ENCODE assay signal across 3 cellular contexts in the genomic region with DNA sequence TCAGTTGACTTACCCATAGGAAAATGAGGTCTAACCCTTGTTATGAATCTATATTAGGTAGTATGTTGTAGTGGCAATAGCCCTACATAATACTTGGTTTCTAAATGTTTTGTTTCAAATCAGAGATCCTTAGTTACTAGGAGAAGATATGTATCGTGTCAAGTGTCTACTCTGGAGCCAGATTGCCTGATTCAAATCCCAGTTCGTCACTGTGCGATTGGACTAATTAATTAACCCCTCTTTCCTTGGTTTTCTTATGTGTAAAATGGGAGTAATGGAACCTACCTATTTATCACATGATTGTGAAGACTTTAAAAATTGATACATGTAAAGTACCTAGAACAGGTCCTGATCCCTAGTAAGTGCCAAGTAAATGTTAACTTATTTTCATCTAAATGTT.
TF ChIP-seq lines count a peak whose summit lies in the region.

No MANE protein-coding gene starts in this region.

TF ChIP-seq in GM23338, 12 proteins besides CTCF, POLR2A, EP300 and RAD21 (continues in another document):
- TF ChIP-seq ZNF331 (CRISPR knock-in tag; IDR thresholded peaks at IDR 0.05; ENCODE audit: low read depth) (no peak), JUNB (IDR thresholded peaks at IDR 0.05; ENCODE audit: unreplicated experiment) (no peak), CREB1 (CRISPR knock-in tag; IDR thresholded peaks at IDR 0.05; ENCODE audit: low read depth) (no peak), EZH2phosphoT487 (IDR thresholded peaks at IDR 0.05; ENCODE audit: unreplicated experiment) (no peak), ZNF114 (CRISPR knock-in tag; IDR thresholded peaks at IDR 0.05) (no peak), STAT1 (IDR thresholded peaks at IDR 0.05; ENCODE audit: unreplicated experiment) (no peak), NANOG (IDR thresholded peaks at IDR 0.05; ENCODE audit: borderline replicate concordance) (no peak)
- TF ChIP-seq, protein P1, sequence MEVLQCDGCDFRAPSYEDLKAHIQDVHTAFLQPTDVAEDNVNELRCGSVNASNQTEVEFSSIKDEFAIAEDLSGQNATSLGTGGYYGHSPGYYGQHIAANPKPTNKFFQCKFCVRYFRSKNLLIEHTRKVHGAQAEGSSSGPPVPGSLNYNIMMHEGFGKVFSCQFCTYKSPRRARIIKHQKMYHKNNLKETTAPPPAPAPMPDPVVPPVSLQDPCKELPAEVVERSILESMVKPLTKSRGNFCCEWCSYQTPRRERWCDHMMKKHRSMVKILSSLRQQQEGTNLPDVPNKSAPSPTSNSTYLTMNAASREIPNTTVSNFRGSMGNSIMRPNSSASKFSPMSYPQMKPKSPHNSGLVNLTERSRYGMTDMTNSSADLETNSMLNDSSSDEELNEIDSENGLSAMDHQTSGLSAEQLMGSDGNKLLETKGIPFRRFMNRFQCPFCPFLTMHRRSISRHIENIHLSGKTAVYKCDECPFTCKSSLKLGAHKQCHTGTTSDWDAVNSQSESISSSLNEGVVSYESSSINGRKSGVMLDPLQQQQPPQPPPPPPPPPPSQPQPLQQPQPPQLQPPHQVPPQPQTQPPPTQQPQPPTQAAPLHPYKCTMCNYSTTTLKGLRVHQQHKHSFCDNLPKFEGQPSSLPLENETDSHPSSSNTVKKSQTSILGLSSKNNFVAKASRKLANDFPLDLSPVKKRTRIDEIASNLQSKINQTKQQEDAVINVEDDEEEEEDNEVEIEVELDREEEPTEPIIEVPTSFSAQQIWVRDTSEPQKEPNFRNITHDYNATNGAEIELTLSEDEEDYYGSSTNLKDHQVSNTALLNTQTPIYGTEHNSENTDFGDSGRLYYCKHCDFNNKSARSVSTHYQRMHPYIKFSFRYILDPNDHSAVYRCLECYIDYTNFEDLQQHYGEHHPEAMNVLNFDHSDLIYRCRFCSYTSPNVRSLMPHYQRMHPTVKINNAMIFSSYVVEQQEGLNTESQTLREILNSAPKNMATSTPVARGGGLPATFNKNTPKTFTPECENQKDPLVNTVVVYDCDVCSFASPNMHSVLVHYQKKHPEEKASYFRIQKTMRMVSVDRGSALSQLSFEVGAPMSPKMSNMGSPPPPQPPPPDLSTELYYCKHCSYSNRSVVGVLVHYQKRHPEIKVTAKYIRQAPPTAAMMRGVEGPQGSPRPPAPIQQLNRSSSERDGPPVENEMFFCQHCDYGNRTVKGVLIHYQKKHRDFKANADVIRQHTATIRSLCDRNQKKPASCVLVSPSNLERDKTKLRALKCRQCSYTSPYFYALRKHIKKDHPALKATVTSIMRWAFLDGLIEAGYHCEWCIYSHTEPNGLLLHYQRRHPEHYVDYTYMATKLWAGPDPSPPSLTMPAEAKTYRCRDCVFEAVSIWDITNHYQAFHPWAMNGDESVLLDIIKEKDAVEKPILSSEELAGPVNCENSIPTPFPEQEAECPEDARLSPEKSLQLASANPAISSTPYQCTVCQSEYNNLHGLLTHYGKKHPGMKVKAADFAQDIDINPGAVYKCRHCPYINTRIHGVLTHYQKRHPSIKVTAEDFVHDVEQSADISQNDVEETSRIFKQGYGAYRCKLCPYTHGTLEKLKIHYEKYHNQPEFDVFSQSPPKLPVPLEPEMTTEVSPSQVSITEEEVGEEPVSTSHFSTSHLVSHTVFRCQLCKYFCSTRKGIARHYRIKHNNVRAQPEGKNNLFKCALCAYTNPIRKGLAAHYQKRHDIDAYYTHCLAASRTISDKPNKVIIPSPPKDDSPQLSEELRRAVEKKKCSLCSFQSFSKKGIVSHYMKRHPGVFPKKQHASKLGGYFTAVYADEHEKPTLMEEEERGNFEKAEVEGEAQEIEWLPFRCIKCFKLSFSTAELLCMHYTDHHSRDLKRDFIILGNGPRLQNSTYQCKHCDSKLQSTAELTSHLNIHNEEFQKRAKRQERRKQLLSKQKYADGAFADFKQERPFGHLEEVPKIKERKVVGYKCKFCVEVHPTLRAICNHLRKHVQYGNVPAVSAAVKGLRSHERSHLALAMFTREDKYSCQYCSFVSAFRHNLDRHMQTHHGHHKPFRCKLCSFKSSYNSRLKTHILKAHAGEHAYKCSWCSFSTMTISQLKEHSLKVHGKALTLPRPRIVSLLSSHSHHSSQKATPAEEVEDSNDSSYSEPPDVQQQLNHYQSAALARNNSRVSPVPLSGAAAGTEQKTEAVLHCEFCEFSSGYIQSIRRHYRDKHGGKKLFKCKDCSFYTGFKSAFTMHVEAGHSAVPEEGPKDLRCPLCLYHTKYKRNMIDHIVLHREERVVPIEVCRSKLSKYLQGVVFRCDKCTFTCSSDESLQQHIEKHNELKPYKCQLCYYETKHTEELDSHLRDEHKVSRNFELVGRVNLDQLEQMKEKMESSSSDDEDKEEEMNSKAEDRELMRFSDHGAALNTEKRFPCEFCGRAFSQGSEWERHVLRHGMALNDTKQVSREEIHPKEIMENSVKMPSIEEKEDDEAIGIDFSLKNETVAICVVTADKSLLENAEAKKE (CRISPR knock-in tag; IDR thresholded peaks at IDR 0.05) = no peak

TF ChIP-seq in endothelial cell of umbilical vein, 7 proteins besides CTCF, POLR2A, EP300 and RAD21:
- no peak for TF ChIP-seq JUN (IDR thresholded peaks at IDR 0.05; ENCODE audit: borderline replicate concordance, insufficient read depth, insufficient read length, low read depth)
- TF ChIP-seq POLR2AphosphoS5 (IDR thresholded peaks at IDR 0.05; ENCODE audit: insufficient read depth, low read depth, low read length) = no peak
- TF ChIP-seq EZH2 (IDR thresholded peaks at IDR 0.05; ENCODE audit: borderline replicate concordance, low read depth, low read length, severe bottlenecking) = no peak
TF ChIP-seq in endothelial cell of umbilical vein: peak in this region for 0.

TF ChIP-seq in GM12891, 5 proteins besides CTCF, POLR2A, EP300 and RAD21:
- TF ChIP-seq PAX5 (IDR thresholded peaks at IDR 0.05; ENCODE audit: insufficient read depth, low read length, severe bottlenecking) (no peak), TAF1 (IDR thresholded peaks at IDR 0.05; ENCODE audit: low read depth, low read length) (no peak), POU2F2 (IDR thresholded peaks at IDR 0.05; ENCODE audit: low read depth, low read length) (no peak), POLR2AphosphoS5 (IDR thresholded peaks at IDR 0.05; ENCODE audit: low read depth, low read length) (no peak), SPI1 (IDR thresholded peaks at IDR 0.05; ENCODE audit: low read depth, low read length) (no peak)
